ENCODE assay signal across 1 cellular context in genomic region chr20:54146672-54147071, GRCh38.
TF ChIP-seq lines count a peak whose summit lies in the region.

No MANE protein-coding gene starts in this region.

TF ChIP-seq in HCT116, 20 proteins besides CTCF, POLR2A, EP300 and RAD21 (continued from another document):
- no peak for TF ChIP-seq ZBTB33 (IDR thresholded peaks at IDR 0.05; ENCODE audit: extremely low read depth, insufficient replicate concordance, low read length)
- no peak for TF ChIP-seq ZFX (IDR thresholded peaks at IDR 0.05)
- no peak for TF ChIP-seq EZH2 (IDR thresholded peaks at IDR 0.05)
- TF ChIP-seq POLR2AphosphoS5 (IDR thresholded peaks at IDR 0.05; ENCODE audit: low read depth, low read length): no peak
- TF ChIP-seq REST (IDR thresholded peaks at IDR 0.05; ENCODE audit: low read depth): no peak
- no peak for TF ChIP-seq FOSL1 (IDR thresholded peaks at IDR 0.05; ENCODE audit: low read depth)
- TF ChIP-seq SRF (IDR thresholded peaks at IDR 0.05; ENCODE audit: low read depth): no peak
- TF ChIP-seq YY1 (IDR thresholded peaks at IDR 0.05; ENCODE audit: extremely low read depth, insufficient replicate concordance, low read depth, low read length): no peak
- no peak for TF ChIP-seq TCF7L2 (IDR thresholded peaks at IDR 0.05; ENCODE audit: borderline replicate concordance, extremely low read depth, insufficient read depth, insufficient read length)
